37 cellular contexts compared by ENCODE assay signal in genomic region chr17:61177351-61177750, GRCh38.
"Had no signal": no experiment of that assay in that cellular context is flagged by ENCODE, and none has a peak within 500 bp of the region (broad histone marks: within the 10 kb centered on the region; RNA-seq: fewer than 3 reads in every experiment).

No MANE protein-coding gene starts in this region.

- H3K9me3 ChIP-seq: ascending aorta had no signal

- H3K4me1 Mint-ChIP-seq: activated B cell treated with CpG ODN at 0.5 μM for 24 hours; activated naive CD8-positive, alpha-beta T cell treated with anti-CD3 and anti-CD28 coated beads, Interleukin-2, amount 50 U/mL, for 24 hours; central memory CD8-positive, alpha-beta T cell had no signal

- H3K36me3 ChIP-seq: ascending aorta, cardiac muscle cell had no signal

- H3K27ac Mint-ChIP-seq: activated B cell treated with CpG ODN at 0.5 μM for 24 hours; activated CD4-positive, alpha-beta memory T cell treated with anti-CD3 and anti-CD28 coated beads, Interleukin-2, amount 10 ng/mL, durations not matched to agents 7 days and 5 days; activated CD4-positive, alpha-beta T cell treated with anti-CD3 and anti-CD28 coated beads, Interleukin-2, amount 10 ng/mL, durations not matched to agents 24 days and 14 days; activated CD8-positive, alpha-beta memory T cell treated with anti-CD3 and anti-CD28 coated beads, Interleukin-2, amount 10 ng/mL, durations not matched to agents 7 days and 5 days; activated CD8-positive, alpha-beta T cell treated with anti-CD3 and anti-CD28 coated beads, Interleukin-2, amount 10 ng/mL, durations not matched to agents 7 days and 5 days; activated naive CD4-positive, alpha-beta T cell treated with anti-CD3 and anti-CD28 coated beads, Interleukin-2, amount 10 ng/mL, durations not matched to agents 7 days and 5 days; activated naive CD4-positive, alpha-beta T cell treated with anti-CD3 and anti-CD28 coated beads, Interleukin-2, amount 50 U/mL, for 24 hours; activated naive CD8-positive, alpha-beta T cell; activated naive CD8-positive, alpha-beta T cell treated with anti-CD3 and anti-CD28 coated beads, Interleukin-2, amount 10 ng/mL, durations not matched to agents 7 days and 5 days; activated naive CD8-positive, alpha-beta T cell treated with anti-CD3 and anti-CD28 coated beads, Interleukin-2, amount 50 U/mL, for 24 hours; activated T-cell treated with anti-CD3 and anti-CD28 coated beads, Interleukin-2, amount 50 U/mL, for 24 hours; activated T-helper 2 cell treated with anti-CD3 and anti-CD28 coated beads, Interferon-gamma antibody, Interleukin-2, Interleukin-4, amounts not matched to agents 10 μg/mL and 5 μg/mL and 100 μg/mL, durations not matched to agents 14 hours and 24 hours and 36 hours; brain; T-helper 1 cell treated with Interleukin-12 subunit alpha and Interleukin-12 subunit beta and Interleukin-4 antibody, amounts not matched to agents 30 μg/mL and 1 μg/mL, for 36 hours; T-helper 2 cell treated with Interferon-gamma antibody and Interleukin-4, amounts not matched to agents 5 μg/mL and 100 μg/mL, for 36 hours had no signal

- H3K27ac ChIP-seq: ascending aorta, VCaP had no signal

- ATAC-seq: activated CD8-positive, alpha-beta memory T cell treated with anti-CD3 and anti-CD28 coated beads, Interleukin-2, amount 10 ng/mL, durations not matched to agents 7 days and 5 days; activated CD8-positive, alpha-beta T cell treated with anti-CD3 and anti-CD28 coated beads, Interleukin-2, amount 10 ng/mL, durations not matched to agents 7 days and 5 days; activated naive CD8-positive, alpha-beta T cell treated with anti-CD3 and anti-CD28 coated beads, Interleukin-2, amount 50 U/mL, for 24 hours had no signal

- H3K4me3 Mint-ChIP-seq: activated B cell treated with CpG ODN at 0.5 μM for 24 hours; activated CD4-positive, alpha-beta memory T cell treated with anti-CD3 and anti-CD28 coated beads, Interleukin-2, amount 10 ng/mL, durations not matched to agents 7 days and 5 days; activated CD4-positive, alpha-beta T cell treated with anti-CD3 and anti-CD28 coated beads, Interleukin-2, amount 10 ng/mL, durations not matched to agents 24 days and 14 days; activated CD8-positive, alpha-beta memory T cell treated with anti-CD3 and anti-CD28 coated beads, Interleukin-2, amount 10 ng/mL, durations not matched to agents 7 days and 5 days; activated CD8-positive, alpha-beta T cell treated with anti-CD3 and anti-CD28 coated beads, Interleukin-2, amount 10 ng/mL, durations not matched to agents 7 days and 5 days; activated naive CD4-positive, alpha-beta T cell treated with anti-CD3 and anti-CD28 coated beads, Interleukin-2, amount 10 ng/mL, durations not matched to agents 7 days and 5 days; activated naive CD4-positive, alpha-beta T cell treated with anti-CD3 and anti-CD28 coated beads, Interleukin-2, amount 50 U/mL, for 24 hours; activated naive CD8-positive, alpha-beta T cell; activated naive CD8-positive, alpha-beta T cell treated with anti-CD3 and anti-CD28 coated beads, Interleukin-2, amount 10 ng/mL, durations not matched to agents 7 days and 5 days; activated naive CD8-positive, alpha-beta T cell treated with anti-CD3 and anti-CD28 coated beads, Interleukin-2, amount 50 U/mL, for 24 hours; activated T-cell treated with anti-CD3 and anti-CD28 coated beads, Interleukin-2, amount 50 U/mL, for 24 hours; brain; central memory CD8-positive, alpha-beta T cell; T-helper 1 cell treated with Interleukin-12 subunit alpha and Interleukin-12 subunit beta and Interleukin-4 antibody, amounts not matched to agents 30 μg/mL and 1 μg/mL, for 36 hours; T-helper 2 cell treated with Interferon-gamma antibody and Interleukin-4, amounts not matched to agents 5 μg/mL and 100 μg/mL, for 36 hours had no signal

- H3K9me3 Mint-ChIP-seq: activated CD4-positive, alpha-beta memory T cell treated with anti-CD3 and anti-CD28 coated beads, Interleukin-2, amount 10 ng/mL, durations not matched to agents 7 days and 5 days; activated CD4-positive, alpha-beta T cell treated with anti-CD3 and anti-CD28 coated beads, Interleukin-2, amount 10 ng/mL, durations not matched to agents 24 days and 14 days; activated naive CD4-positive, alpha-beta T cell treated with anti-CD3 and anti-CD28 coated beads, Interleukin-2, amount 10 ng/mL, durations not matched to agents 7 days and 5 days; activated naive CD8-positive, alpha-beta T cell treated with anti-CD3 and anti-CD28 coated beads, Interleukin-2, amount 50 U/mL, for 24 hours; central memory CD8-positive, alpha-beta T cell; T-helper 1 cell treated with Interleukin-12 subunit alpha and Interleukin-12 subunit beta and Interleukin-4 antibody, amounts not matched to agents 30 μg/mL and 1 μg/mL, for 36 hours had no signal

- H3K27me3 Mint-ChIP-seq: activated B cell treated with CpG ODN at 0.5 μM for 24 hours; activated CD4-positive, alpha-beta memory T cell treated with anti-CD3 and anti-CD28 coated beads, Interleukin-2, amount 10 ng/mL, durations not matched to agents 7 days and 5 days; activated CD4-positive, alpha-beta T cell treated with anti-CD3 and anti-CD28 coated beads, Interleukin-2, amount 10 ng/mL, durations not matched to agents 24 days and 14 days; activated CD8-positive, alpha-beta memory T cell treated with anti-CD3 and anti-CD28 coated beads, Interleukin-2, amount 10 ng/mL, durations not matched to agents 7 days and 5 days; activated naive CD4-positive, alpha-beta T cell treated with anti-CD3 and anti-CD28 coated beads, Interleukin-2, amount 10 ng/mL, durations not matched to agents 7 days and 5 days; activated naive CD4-positive, alpha-beta T cell treated with anti-CD3 and anti-CD28 coated beads, Interleukin-2, amount 50 U/mL, for 24 hours; activated naive CD8-positive, alpha-beta T cell; activated naive CD8-positive, alpha-beta T cell treated with anti-CD3 and anti-CD28 coated beads, Interleukin-2, amount 50 U/mL, for 24 hours; activated T-cell treated with anti-CD3 and anti-CD28 coated beads, Interleukin-2, amount 50 U/mL, for 24 hours; brain; central memory CD8-positive, alpha-beta T cell had no signal

- DNase-seq: activated B cell treated with CpG ODN at 0.5 μM for 24 hours; activated CD4-positive, alpha-beta memory T cell treated with anti-CD3 and anti-CD28 coated beads, Interleukin-2, amount 10 ng/mL, durations not matched to agents 7 days and 5 days; activated CD4-positive, alpha-beta T cell treated with anti-CD3 and anti-CD28 coated beads for 4 hours; activated CD4-positive, alpha-beta T cell treated with anti-CD3 and anti-CD28 coated beads, Interleukin-2, amount 10 ng/mL, durations not matched to agents 24 days and 14 days; activated CD4-positive, alpha-beta T cell treated with anti-CD3 and anti-CD28 coated beads, Interleukin-2, amount 50 U/mL, for 1 hour; activated CD4-positive, alpha-beta T cell treated with anti-CD3 and anti-CD28 coated beads, Interleukin-2, amount 50 U/mL, for 4 hours; activated CD4-positive, CD25-positive, alpha-beta regulatory T cell treated with anti-CD3 and anti-CD28 coated beads, Interleukin-2, amount 50 U/mL, for 72 hours; activated CD8-positive, alpha-beta memory T cell treated with anti-CD3 and anti-CD28 coated beads for 24 hours; activated CD8-positive, alpha-beta memory T cell treated with anti-CD3 and anti-CD28 coated beads, Interleukin-2, amount 10 ng/mL, durations not matched to agents 7 days and 5 days; activated CD8-positive, alpha-beta memory T cell treated with anti-CD3 and anti-CD28 coated beads, Interleukin-2, amount 50 U/mL, for 48 hours; activated CD8-positive, alpha-beta T cell treated with anti-CD3 and anti-CD28 coated beads, Interleukin-2, amount 10 ng/mL, durations not matched to agents 7 days and 5 days; activated effector memory CD4-positive, alpha-beta T cell treated with Interleukin-2 at 50 U/mL for 16 hours; activated gamma-delta T cell; activated naive CD4-positive, alpha-beta T cell treated with anti-CD3 and anti-CD28 coated beads, Interleukin-2, amount 10 ng/mL, durations not matched to agents 7 days and 5 days; activated naive CD4-positive, alpha-beta T cell treated with Interleukin-2 at 50 U/mL for 16 hours; activated naive CD8-positive, alpha-beta T cell treated with anti-CD3 and anti-CD28 coated beads, Interleukin-2, amount 10 ng/mL, durations not matched to agents 7 days and 5 days; activated naive CD8-positive, alpha-beta T cell treated with anti-CD3 and anti-CD28 coated beads, Interleukin-2, amount 50 U/mL, for 24 hours; activated T-cell treated with anti-CD3 and anti-CD28 coated beads, Interleukin-2, amount 50 U/mL, for 24 hours; activated T-cell treated with anti-CD3 and anti-CD28 coated beads, Interleukin-2, amount 50 U/mL, for 48 hours; amygdala; anterior cingulate cortex; caudate nucleus; cerebellar nuclear complex; T-helper 1 cell; T-helper 9 cell had no signal

- H3K36me3 Mint-ChIP-seq: activated naive CD4-positive, alpha-beta T cell treated with anti-CD3 and anti-CD28 coated beads, Interleukin-2, amount 10 ng/mL, durations not matched to agents 7 days and 5 days had no signal

- H3K27me3 ChIP-seq: ascending aorta, cardiac muscle cell had no signal

- FAIRE-seq: bronchial epithelial cell, TTC549 had no signal

- H3K4me1 ChIP-seq: ascending aorta had no signal

- H3K4me3 ChIP-seq: ascending aorta, cardiac muscle cell had no signal
